Comparison of ENCODE assay signal across 18 cellular contexts in genomic region chr16:81676571-81677374, GRCh38.
"Had no signal": no experiment of that assay in that cellular context is flagged by ENCODE, and none has a peak within 500 bp of the region (broad histone marks: within the 10 kb centered on the region; RNA-seq: fewer than 3 reads in every experiment).

No MANE protein-coding gene starts in this region.

- H3K27ac ChIP-seq: coronary artery, gastrocnemius medialis, left lung, psoas muscle had no signal

- H3K27me3 ChIP-seq: gastrocnemius medialis, left lung, ovary had no signal

- H3K4me3 ChIP-seq: coronary artery, gastrocnemius medialis, left lung, ovary, psoas muscle had no signal

- H3K4me1 ChIP-seq: gastrocnemius medialis, left lung, psoas muscle had no signal

- FAIRE-seq: endometrium, keratinocyte, small intestine, TTC549 had no signal

- DNase-seq: activated CD4-positive, alpha-beta T cell treated with anti-CD3 and anti-CD28 coated beads, Interleukin-2, amount 50 U/mL, for 4 hours; activated gamma-delta T cell; activated T-cell treated with anti-CD3 and anti-CD28 coated beads, Interleukin-2, amount 50 U/mL, for 72 hours; caudate nucleus; gastrocnemius medialis; head of caudate nucleus; left lung; mammary epithelial cell; naive B cell; psoas muscle; small intestine; stimulated activated CD4-positive, alpha-beta T cell treated with anti-CD3 and anti-CD28 coated beads, Interleukin-15, amount 100 ng/mL, for 24 hours; stimulated activated CD4-positive, alpha-beta T cell treated with anti-CD3 and anti-CD28 coated beads, Interleukin-2, amount 100 ng/mL, for 48 hours had no signal

- H3K9me3 ChIP-seq: gastrocnemius medialis, left lung, ovary, psoas muscle had no signal

- H3K36me3 ChIP-seq: gastrocnemius medialis, ovary had no signal
